In the genomic region with DNA sequence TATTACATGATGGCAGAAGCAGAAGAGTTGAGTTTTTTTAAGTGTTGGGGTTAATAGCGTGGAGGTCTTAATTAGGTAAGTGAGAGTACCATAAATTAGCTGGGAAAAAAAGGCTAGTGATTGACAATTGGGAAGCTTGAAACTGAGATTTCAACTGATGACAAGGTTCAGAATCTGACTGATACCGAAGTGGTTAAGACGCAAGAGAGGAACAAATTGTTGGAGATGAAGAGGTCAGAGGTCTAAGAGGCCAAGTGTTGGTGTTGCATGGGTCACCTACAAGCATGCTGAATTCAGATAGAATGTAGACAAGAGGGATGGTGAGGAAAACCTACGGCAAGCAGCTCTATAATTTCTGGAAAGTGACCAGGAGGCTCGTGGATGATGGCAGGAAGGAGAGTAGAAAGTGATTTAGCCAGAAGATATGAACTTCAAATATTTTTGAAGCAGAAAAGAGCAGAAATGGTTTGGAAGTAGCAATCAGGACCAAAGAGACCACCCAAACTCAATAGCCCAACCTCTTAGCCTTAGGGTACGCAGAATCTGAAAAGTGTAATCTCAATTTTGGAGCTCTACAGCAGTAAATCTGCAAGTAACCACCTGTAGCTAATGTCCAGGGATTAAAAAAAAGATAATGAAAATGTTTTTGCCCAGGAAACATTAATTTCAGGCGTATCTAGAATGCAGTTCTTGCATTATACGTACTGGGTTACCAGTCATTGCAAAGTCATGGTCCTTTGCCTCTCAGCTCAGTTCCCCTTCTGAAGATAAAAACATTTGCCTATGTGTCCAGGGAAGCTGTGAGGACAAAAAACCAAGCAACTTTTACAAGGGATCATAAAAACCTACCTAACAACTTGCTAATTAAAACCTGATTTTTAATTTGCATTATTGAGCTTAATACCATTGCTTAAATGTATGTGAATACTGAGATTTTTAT, we compare ENCODE assay signal across 2 cellular contexts.
TF ChIP-seq lines count a peak whose summit lies in the region.

No MANE protein-coding gene starts in this region.

TF ChIP-seq in GM23338, 12 proteins besides CTCF, POLR2A, EP300 and RAD21 (continues in another document):
- TF ChIP-seq POLR2AphosphoS5 (IDR thresholded peaks at IDR 0.05; ENCODE audit: low read depth) = no peak
- TF ChIP-seq EZH2 (IDR thresholded peaks at IDR 0.05; ENCODE audit: low read depth, unreplicated experiment) = no peak
- no peak for TF ChIP-seq ZNF331 (CRISPR knock-in tag; IDR thresholded peaks at IDR 0.05; ENCODE audit: low read depth)
- no peak for TF ChIP-seq JUNB (IDR thresholded peaks at IDR 0.05; ENCODE audit: unreplicated experiment)
- no peak for TF ChIP-seq ZNF462 (CRISPR knock-in tag; IDR thresholded peaks at IDR 0.05)
- no peak for TF ChIP-seq ZNF114 (CRISPR knock-in tag; IDR thresholded peaks at IDR 0.05)
- no peak for TF ChIP-seq STAT1 (IDR thresholded peaks at IDR 0.05; ENCODE audit: unreplicated experiment)
- TF ChIP-seq NANOG (IDR thresholded peaks at IDR 0.05; ENCODE audit: borderline replicate concordance) = no peak
- TF ChIP-seq, protein P1, sequence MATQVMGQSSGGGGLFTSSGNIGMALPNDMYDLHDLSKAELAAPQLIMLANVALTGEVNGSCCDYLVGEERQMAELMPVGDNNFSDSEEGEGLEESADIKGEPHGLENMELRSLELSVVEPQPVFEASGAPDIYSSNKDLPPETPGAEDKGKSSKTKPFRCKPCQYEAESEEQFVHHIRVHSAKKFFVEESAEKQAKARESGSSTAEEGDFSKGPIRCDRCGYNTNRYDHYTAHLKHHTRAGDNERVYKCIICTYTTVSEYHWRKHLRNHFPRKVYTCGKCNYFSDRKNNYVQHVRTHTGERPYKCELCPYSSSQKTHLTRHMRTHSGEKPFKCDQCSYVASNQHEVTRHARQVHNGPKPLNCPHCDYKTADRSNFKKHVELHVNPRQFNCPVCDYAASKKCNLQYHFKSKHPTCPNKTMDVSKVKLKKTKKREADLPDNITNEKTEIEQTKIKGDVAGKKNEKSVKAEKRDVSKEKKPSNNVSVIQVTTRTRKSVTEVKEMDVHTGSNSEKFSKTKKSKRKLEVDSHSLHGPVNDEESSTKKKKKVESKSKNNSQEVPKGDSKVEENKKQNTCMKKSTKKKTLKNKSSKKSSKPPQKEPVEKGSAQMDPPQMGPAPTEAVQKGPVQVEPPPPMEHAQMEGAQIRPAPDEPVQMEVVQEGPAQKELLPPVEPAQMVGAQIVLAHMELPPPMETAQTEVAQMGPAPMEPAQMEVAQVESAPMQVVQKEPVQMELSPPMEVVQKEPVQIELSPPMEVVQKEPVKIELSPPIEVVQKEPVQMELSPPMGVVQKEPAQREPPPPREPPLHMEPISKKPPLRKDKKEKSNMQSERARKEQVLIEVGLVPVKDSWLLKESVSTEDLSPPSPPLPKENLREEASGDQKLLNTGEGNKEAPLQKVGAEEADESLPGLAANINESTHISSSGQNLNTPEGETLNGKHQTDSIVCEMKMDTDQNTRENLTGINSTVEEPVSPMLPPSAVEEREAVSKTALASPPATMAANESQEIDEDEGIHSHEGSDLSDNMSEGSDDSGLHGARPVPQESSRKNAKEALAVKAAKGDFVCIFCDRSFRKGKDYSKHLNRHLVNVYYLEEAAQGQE (IDR thresholded peaks at IDR 0.05; ENCODE audit: unreplicated experiment) = no peak

TF ChIP-seq in H1, 55 proteins besides CTCF, POLR2A, EP300 and RAD21:
- TF ChIP-seq BCL11A (IDR thresholded peaks at IDR 0.05; ENCODE audit: low read depth in 2 of 2, low read length in 2 of 2) (no peak), ATF3 (IDR thresholded peaks at IDR 0.05; ENCODE audit: insufficient read depth, low read depth, low read length) (no peak), SP4 (IDR thresholded peaks at IDR 0.05; ENCODE audit: low read length) (no peak), TAF7 (optimal IDR thresholded peaks at IDR 0.05; ENCODE audit: borderline replicate concordance, low read depth, low read length) (no peak), ZNF274 (IDR thresholded peaks at IDR 0.05; ENCODE audit: borderline replicate concordance, extremely low read depth, low read length) (no peak), KDM4A (IDR thresholded peaks at IDR 0.05; ENCODE audit: low read depth, low read length, severe bottlenecking) (no peak), EGR1 (IDR thresholded peaks at IDR 0.05; ENCODE audit: borderline replicate concordance, low read depth, low read length) (no peak), NRF1 (IDR thresholded peaks at IDR 0.05; ENCODE audit: low read depth, low read length) (no peak), SP2 (IDR thresholded peaks at IDR 0.05; ENCODE audit: low read length) (no peak), YY1 (IDR thresholded peaks at IDR 0.05; ENCODE audit: low read depth, low read length) (no peak), ATF2 (IDR thresholded peaks at IDR 0.05; ENCODE audit: low read length) (no peak), RNF2 (IDR thresholded peaks at IDR 0.05; ENCODE audit: borderline replicate concordance, low read depth, low read length, missing control alignments, poor library complexity, severe bottlenecking) (no peak)
